27 cellular contexts compared by ENCODE assay signal in genomic region chr4:95742872-95743271, GRCh38.
DNase-seq lines count a peak whose midpoint lies in the region; ATAC-seq and TF ChIP-seq lines count a peak whose summit lies in the region.
"Had no signal": no experiment of that assay in that cellular context is flagged by ENCODE, and none has a peak within 500 bp of the region (broad histone marks: within the 10 kb centered on the region; RNA-seq: fewer than 3 reads in every experiment).

No MANE protein-coding gene starts in this region.

- no peaks in the 10 kb centered on the region for H3K4me1 Mint-ChIP-seq in activated T-helper 1 cell treated with anti-CD3 and anti-CD28 coated beads, Interleukin-12 subunit alpha, Interleukin-12 subunit beta, Interleukin-2, Interleukin-4 antibody, amounts not matched to agents 30 ng/mL and 10 ng/mL and 1 ng/mL, durations not matched to agents 14 hours and 24 hours and 36 hours (ENCODE audit: low read depth)
- H3K4me1 Mint-ChIP-seq: CD4-positive, alpha-beta memory T cell; IgD-negative memory B cell had no signal

- intact Hi-C loops in upper lobe of right lung (cut with DNase I): no loop called here
- intact Hi-C loops in activated T-helper 1 cell treated with anti-CD3 and anti-CD28 coated beads, Interleukin-12 subunit alpha, Interleukin-12 subunit beta, Interleukin-2, Interleukin-4 antibody, amounts not matched to agents 30 ng/mL and 10 ng/mL and 1 ng/mL, durations not matched to agents 14 hours and 24 hours and 36 hours (cut with micrococcal nuclease): no loop called here

- H3K9me2 ChIP-seq in SK-N-SH: no peaks in the 10 kb centered on the region

- H3F3A ChIP-seq in SK-N-SH (replicated peaks; ENCODE audit: insufficient read depth): no peaks in the 10 kb centered on the region

- no peak for TF ChIP-seq EP300 in SK-N-SH (IDR thresholded peaks at IDR 0.05; ENCODE audit: borderline replicate concordance in 1 of 2, low read depth in 1 of 2, low read length in 1 of 2)

- H3K27ac ChIP-seq in SK-N-SH (ENCODE audit: low read depth in 2 of 2, low read length in 1 of 2) (no peak overlapping the region), cingulate gyrus (ENCODE audit: low read depth, low read length) (peak overlapping the region; percentile 92), layer of hippocampus (ENCODE audit: low read depth, low read length) (peak overlapping the region; percentile 95), temporal lobe (ENCODE audit: low read depth, low read length) (peak overlapping the region; percentile 96), upper lobe of right lung (no peak overlapping the region)
- H3K27ac ChIP-seq: KMS-11 had no signal

- H2AFZ ChIP-seq in SK-N-SH (ENCODE audit: low read depth): no peak overlapping the region

- H3K27me3 ChIP-seq in SK-N-SH (ENCODE audit: insufficient read depth) (no peaks in the 10 kb centered on the region), layer of hippocampus (ENCODE audit: control insufficient read depth, insufficient read depth, low read length) (no peaks in the 10 kb centered on the region), upper lobe of right lung (no peaks in the 10 kb centered on the region)

- H3K4me3 Mint-ChIP-seq in activated T-helper 1 cell treated with anti-CD3 and anti-CD28 coated beads, Interleukin-12 subunit alpha, Interleukin-12 subunit beta, Interleukin-2, Interleukin-4 antibody, amounts not matched to agents 30 ng/mL and 10 ng/mL and 1 ng/mL, durations not matched to agents 14 hours and 24 hours and 36 hours: no peak overlapping the region
- H3K4me3 Mint-ChIP-seq: CD4-positive, alpha-beta memory T cell; IgD-negative memory B cell had no signal

- no peaks in the 10 kb centered on the region for H3K9me3 ChIP-seq in SK-N-SH
- no peaks in the 10 kb centered on the region for H3K9me3 ChIP-seq in upper lobe of right lung

- DNase-seq in SK-N-SH: no peak
- no peak for DNase-seq in upper lobe of right lung
- DNase-seq in NCI-H1417 (lab: John Stamatoyannopoulos, UW): no peak
- no peak for DNase-seq in activated T-helper 1 cell treated with anti-CD3 and anti-CD28 coated beads, Interleukin-12 subunit alpha, Interleukin-12 subunit beta, Interleukin-2, Interleukin-4 antibody, amounts not matched to agents 30 ng/mL and 10 ng/mL and 1 ng/mL, durations not matched to agents 14 hours and 24 hours and 36 hours (ENCODE audit: low spot score)
- DNase-seq: AML-193; C1 segment of cervical spinal cord; CD4-positive, alpha-beta memory T cell; COR-L47; DMS79; EL; GDM1; MM.1S; NCI-H1436; NCI-H187; NCI-H2081 treated with DMSO at 0.1 percent for 48 hours; NCI-H526; NCI-H82; Right ventricle myocardium superior; RPMI8226 had no signal

- CTCF ChIA-PET in SK-N-SH (lab: Yijun Ruan, JAX): no interaction called here

- POLR2A ChIA-PET in SK-N-SH (lab: Yijun Ruan, JAX): no interaction called here

- ATAC-seq in SK-N-SH treated with all-trans-retinoic acid at 6 μM for 48 hours (peak; percentile 61), upper lobe of right lung (no peak)
- ATAC-seq: GM12878, HCT116 had no signal

- no peak overlapping the region for H3K4me2 ChIP-seq in SK-N-SH
- H3K4me2 ChIP-seq: KMS-11 had no signal

- no peaks in the 10 kb centered on the region for H3K36me3 Mint-ChIP-seq in activated T-helper 1 cell treated with anti-CD3 and anti-CD28 coated beads, Interleukin-12 subunit alpha, Interleukin-12 subunit beta, Interleukin-2, Interleukin-4 antibody, amounts not matched to agents 30 ng/mL and 10 ng/mL and 1 ng/mL, durations not matched to agents 14 hours and 24 hours and 36 hours (ENCODE audit: low read depth)
- H3K36me3 Mint-ChIP-seq: CD4-positive, alpha-beta memory T cell had no signal

- H3K27ac Mint-ChIP-seq in activated T-helper 1 cell treated with anti-CD3 and anti-CD28 coated beads, Interleukin-12 subunit alpha, Interleukin-12 subunit beta, Interleukin-2, Interleukin-4 antibody, amounts not matched to agents 30 ng/mL and 10 ng/mL and 1 ng/mL, durations not matched to agents 14 hours and 24 hours and 36 hours: no peak overlapping the region
- H3K27ac Mint-ChIP-seq: CD4-positive, alpha-beta memory T cell; IgD-negative memory B cell had no signal

- H3K27me3 Mint-ChIP-seq in activated T-helper 1 cell treated with anti-CD3 and anti-CD28 coated beads, Interleukin-12 subunit alpha, Interleukin-12 subunit beta, Interleukin-2, Interleukin-4 antibody, amounts not matched to agents 30 ng/mL and 10 ng/mL and 1 ng/mL, durations not matched to agents 14 hours and 24 hours and 36 hours (ENCODE audit: insufficient read depth): no peaks in the 10 kb centered on the region
- H3K27me3 Mint-ChIP-seq: CD4-positive, alpha-beta memory T cell; IgD-negative memory B cell had no signal

- no peak for TF ChIP-seq RAD21 in SK-N-SH (IDR thresholded peaks at IDR 0.05; ENCODE audit: low read length)

- no peak overlapping the region for H3K4me3 ChIP-seq in SK-N-SH (ENCODE audit: low read depth in 2 of 2, low read length in 1 of 2)
- no peak overlapping the region for H3K4me3 ChIP-seq in upper lobe of right lung
- H3K4me3 ChIP-seq: GM12878 had no signal

- H3K9ac ChIP-seq in SK-N-SH: no peak overlapping the region
- H3K9ac ChIP-seq: KMS-11 had no signal

- H3K9me3 Mint-ChIP-seq in activated T-helper 1 cell treated with anti-CD3 and anti-CD28 coated beads, Interleukin-12 subunit alpha, Interleukin-12 subunit beta, Interleukin-2, Interleukin-4 antibody, amounts not matched to agents 30 ng/mL and 10 ng/mL and 1 ng/mL, durations not matched to agents 14 hours and 24 hours and 36 hours: no peaks in the 10 kb centered on the region

- no peaks in the 10 kb centered on the region for H3K79me2 ChIP-seq in SK-N-SH (ENCODE audit: insufficient read depth)

- TF ChIP-seq CTCF in SK-N-SH (IDR thresholded peaks at IDR 0.05): no peak
- no peak for TF ChIP-seq CTCF in upper lobe of right lung (IDR thresholded peaks at IDR 0.05)

- no peaks in the 10 kb centered on the region for H4K20me1 ChIP-seq in SK-N-SH (ENCODE audit: insufficient read depth)

- H3K4me1 ChIP-seq in SK-N-SH (ENCODE audit: control insufficient read depth in 1 of 2, insufficient read depth in 2 of 2, low read depth in 1 of 2, low read length in 1 of 2) (no peaks in the 10 kb centered on the region; a peak in 2 of 4 replicates), upper lobe of right lung (no peaks in the 10 kb centered on the region)

- no peaks in the 10 kb centered on the region for H3K36me3 ChIP-seq in SK-N-SH (replicated peaks in 1 of 2; ENCODE audit: control insufficient read depth in 1 of 2, insufficient read depth in 2 of 2, low read length in 1 of 2)
- H3K36me3 ChIP-seq in upper lobe of right lung: no peaks in the 10 kb centered on the region

TF ChIP-seq in SK-N-SH treated with all-trans-retinoic acid at 6 μM for 48 hours, 23 proteins besides CTCF, POLR2A, EP300 and RAD21:
- TF ChIP-seq TOX (CRISPR knock-in tag; IDR thresholded peaks at IDR 0.05; ENCODE audit: borderline replicate concordance) (no peak), ISL1 (CRISPR knock-in tag; IDR thresholded peaks at IDR 0.05) (peak; percentile 60), RARB (CRISPR knock-in tag; IDR thresholded peaks at IDR 0.05) (no peak), ZFP3 (CRISPR knock-in tag; IDR thresholded peaks at IDR 0.05) (no peak)

TF ChIP-seq in SK-N-SH, 30 proteins besides CTCF, POLR2A, EP300 and RAD21:
- TF ChIP-seq, protein P1, sequence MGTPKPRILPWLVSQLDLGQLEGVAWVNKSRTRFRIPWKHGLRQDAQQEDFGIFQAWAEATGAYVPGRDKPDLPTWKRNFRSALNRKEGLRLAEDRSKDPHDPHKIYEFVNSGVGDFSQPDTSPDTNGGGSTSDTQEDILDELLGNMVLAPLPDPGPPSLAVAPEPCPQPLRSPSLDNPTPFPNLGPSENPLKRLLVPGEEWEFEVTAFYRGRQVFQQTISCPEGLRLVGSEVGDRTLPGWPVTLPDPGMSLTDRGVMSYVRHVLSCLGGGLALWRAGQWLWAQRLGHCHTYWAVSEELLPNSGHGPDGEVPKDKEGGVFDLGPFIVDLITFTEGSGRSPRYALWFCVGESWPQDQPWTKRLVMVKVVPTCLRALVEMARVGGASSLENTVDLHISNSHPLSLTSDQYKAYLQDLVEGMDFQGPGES (IDR thresholded peaks at IDR 0.05; ENCODE audit: low read depth, low read length): no peak
- TF ChIP-seq RCOR1 (IDR thresholded peaks at IDR 0.05; ENCODE audit: low read length) (no peak), TAF1 (IDR thresholded peaks at IDR 0.05; ENCODE audit: borderline replicate concordance, low read depth, low read length) (no peak), FOXM1 (IDR thresholded peaks at IDR 0.05; ENCODE audit: low read depth) (no peak), ELF1 (IDR thresholded peaks at IDR 0.05) (no peak), SMC3 (IDR thresholded peaks at IDR 0.05; ENCODE audit: low read depth, low read length) (no peak), JUND (IDR thresholded peaks at IDR 0.05) (no peak), YY1 (IDR thresholded peaks at IDR 0.05; ENCODE audit: low read depth) (no peak), TEAD4 (IDR thresholded peaks at IDR 0.05; ENCODE audit: borderline replicate concordance, insufficient read depth) (no peak), NRF1 (IDR thresholded peaks at IDR 0.05; ENCODE audit: low read depth, low read length) (no peak), USF1 (IDR thresholded peaks at IDR 0.05; ENCODE audit: borderline replicate concordance, low read depth) (no peak), TCF12 (IDR thresholded peaks at IDR 0.05) (no peak), RXRA (IDR thresholded peaks at IDR 0.05; ENCODE audit: borderline replicate concordance, low read depth) (no peak), PBX3 (IDR thresholded peaks at IDR 0.05) (no peak), FOXJ3 (CRISPR knock-in tag; IDR thresholded peaks at IDR 0.05) (no peak), NFIC (IDR thresholded peaks at IDR 0.05; ENCODE audit: borderline replicate concordance) (no peak), GABPA (IDR thresholded peaks at IDR 0.05; ENCODE audit: low read depth) (no peak)

Comparison
In these comparisons a context has a peak if more than half of its experiments do, and no peak if none do; other contexts are left out.
1. H3K27ac ChIP-seq: peak in cingulate gyrus (single experiment), layer of hippocampus (single experiment) and temporal lobe (single experiment); none in SK-N-SH (0 of 2) and upper lobe of right lung (single experiment).